24 cellular contexts compared by ENCODE assay signal in genomic region chr5:163373401-163374066, GRCh38.
DNase-seq lines count a peak whose midpoint lies in the region; ATAC-seq and TF ChIP-seq lines count a peak whose summit lies in the region.
"Had no signal": no experiment of that assay in that cellular context is flagged by ENCODE, and none has a peak within 500 bp of the region (broad histone marks: within the 10 kb centered on the region; RNA-seq: fewer than 3 reads in every experiment).

No MANE protein-coding gene starts in this region.

- H3K4me3 Mint-ChIP-seq in neural progenitor cell, result no peak overlapping the region
- no peak overlapping the region for H3K4me3 Mint-ChIP-seq in stimulated activated memory B cell treated with anti-CD40 and anti-IgM and Interleukin-4, amounts not matched to agents 10 μg/mL and 1 μg/mL and 100 μg/mL, for 72 hours
- H3K4me3 Mint-ChIP-seq: IgD-negative memory B cell; naive thymus-derived CD4-positive, alpha-beta T cell had no signal

- H3K36me3 Mint-ChIP-seq in neural progenitor cell, result no peaks in the 10 kb centered on the region
- peaks cover 6% of the 10 kb centered on the region for H3K36me3 Mint-ChIP-seq in stimulated activated memory B cell treated with anti-CD40 and anti-IgM and Interleukin-4, amounts not matched to agents 10 μg/mL and 1 μg/mL and 100 μg/mL, for 72 hours
- H3K36me3 Mint-ChIP-seq: naive thymus-derived CD4-positive, alpha-beta T cell had no signal

- H3K27ac ChIP-seq in hepatocyte, result peak overlapping the region; percentile 56
- no peak overlapping the region for H3K27ac ChIP-seq in neural progenitor cell
- H3K27ac ChIP-seq: C4-2B, cardiac muscle cell, esophagus muscularis mucosa, prostate gland, skin epidermis, VCaP had no signal

- H4K20me1 ChIP-seq in hepatocyte (ENCODE audit: insufficient read depth, poor library complexity, severe bottlenecking), result no peaks in the 10 kb centered on the region
- H4K20me1 ChIP-seq in neural progenitor cell (ENCODE audit: low read depth), result no peaks in the 10 kb centered on the region

- H2AFZ ChIP-seq in hepatocyte, result peak overlapping the region; percentile 11
- H2AFZ ChIP-seq in neural progenitor cell (replicated peaks), result peak overlapping the region; percentile 54

- H3K27me3 ChIP-seq in hepatocyte, result no peaks in the 10 kb centered on the region
- H3K27me3 ChIP-seq in neural progenitor cell, result no peaks in the 10 kb centered on the region
- H3K27me3 ChIP-seq: cardiac muscle cell, esophagus muscularis mucosa had no signal

- H3K79me2 ChIP-seq in hepatocyte (peaks cover 6% of the 10 kb centered on the region), neural progenitor cell (ENCODE audit: low read depth) (no peaks in the 10 kb centered on the region)

- H3K4me3 ChIP-seq in hepatocyte (no peak overlapping the region), neural progenitor cell (no peak overlapping the region)
- H3K4me3 ChIP-seq: cardiac muscle cell, esophagus muscularis mucosa, lung, prostate gland, skin epidermis had no signal

- H3K4me1 Mint-ChIP-seq in neural progenitor cell, result peaks cover 5% of the 10 kb centered on the region
- no peaks in the 10 kb centered on the region for H3K4me1 Mint-ChIP-seq in stimulated activated memory B cell treated with anti-CD40 and anti-IgM and Interleukin-4, amounts not matched to agents 10 μg/mL and 1 μg/mL and 100 μg/mL, for 72 hours
- H3K4me1 Mint-ChIP-seq: IgD-negative memory B cell had no signal

- no peaks in the 10 kb centered on the region for H3K9me2 ChIP-seq in hepatocyte (replicated peaks; ENCODE audit: insufficient read depth)

- TF ChIP-seq CTCF in hepatocyte (IDR thresholded peaks at IDR 0.05; ENCODE audit: poor library complexity) (no peak), neural progenitor cell (IDR thresholded peaks at IDR 0.05) (no peak)

- H3K4me1 ChIP-seq in hepatocyte (ENCODE audit: insufficient read depth) (peaks cover 12% of the 10 kb centered on the region), neural progenitor cell (peaks cover 22% of the 10 kb centered on the region)
- H3K4me1 ChIP-seq: esophagus muscularis mucosa, prostate gland had no signal

- peak overlapping the region; percentile 53 for H3K4me2 ChIP-seq in hepatocyte
- peak overlapping the region; percentile 26 for H3K4me2 ChIP-seq in neural progenitor cell

- peak; percentile 72 for ATAC-seq in GM18511 (IDR thresholded peaks at IDR 0.05; ENCODE audit: unreplicated experiment)
- ATAC-seq in HG03432 (IDR thresholded peaks at IDR 0.05; ENCODE audit: unreplicated experiment), result peak; percentile 68
- ATAC-seq in stimulated activated memory B cell treated with anti-CD40 and anti-IgM and Interleukin-4, amounts not matched to agents 10 μg/mL and 1 μg/mL and 100 μg/mL, for 72 hours, result no peak
- no peak for ATAC-seq in GM18873 (IDR thresholded peaks at IDR 0.05; ENCODE audit: low FRiP score, unreplicated experiment)
- ATAC-seq: naive thymus-derived CD4-positive, alpha-beta T cell; PC-3 had no signal

- H3K9me3 Mint-ChIP-seq in neural progenitor cell, result no peaks in the 10 kb centered on the region
- H3K9me3 Mint-ChIP-seq in stimulated activated memory B cell treated with anti-CD40 and anti-IgM and Interleukin-4, amounts not matched to agents 10 μg/mL and 1 μg/mL and 100 μg/mL, for 72 hours, result peaks cover 8% of the 10 kb centered on the region
- H3K9me3 Mint-ChIP-seq: IgD-negative memory B cell had no signal

- H3K36me3 ChIP-seq in hepatocyte (replicated peaks; ENCODE audit: insufficient read depth, low read depth), result no peaks in the 10 kb centered on the region
- H3K36me3 ChIP-seq in neural progenitor cell, result no peaks in the 10 kb centered on the region
- H3K36me3 ChIP-seq: cardiac muscle cell, esophagus muscularis mucosa, prostate gland had no signal

- WGBS in hepatocyte (ENCODE audit: low lambda C conversion rate, missing lambda C conversion rate), result 30% methylated on average over 1 of the region's 1 CpG

- no peak overlapping the region for H3K9ac ChIP-seq in neural progenitor cell

- no peaks in the 10 kb centered on the region for H3F3A ChIP-seq in neural progenitor cell (ENCODE audit: low read depth)

- no peaks in the 10 kb centered on the region for H3K9me3 ChIP-seq in hepatocyte (ENCODE audit: low read depth)
- no peaks in the 10 kb centered on the region for H3K9me3 ChIP-seq in neural progenitor cell (ENCODE audit: low read depth)
- H3K9me3 ChIP-seq: prostate gland had no signal

- no peak for DNase-seq in hepatocyte (ENCODE audit: low spot score)
- DNase-seq in neural progenitor cell (ENCODE audit: low spot score), result no peak
- DNase-seq in HuH-7 (ENCODE audit: low spot score), result no peak
- no peak for DNase-seq in activated naive CD4-positive, alpha-beta T cell treated with Interleukin-2 at 50 U/mL for 16 hours
- DNase-seq: amniotic stem cell; DMS79 treated with DMSO at 0.1 percent for 48 hours; naive thymus-derived CD4-positive, alpha-beta T cell; NCI-H146; NCI-H2171 treated with DMSO at 0.1 percent for 48 hours; PC-3; stimulated activated CD4-positive, alpha-beta T cell treated with anti-CD3 and anti-CD28 coated beads, Interleukin-4, amount 100 ng/mL, for 24 hours; T-helper 2 cell had no signal

- no peak overlapping the region for H3K27ac Mint-ChIP-seq in neural progenitor cell
- H3K27ac Mint-ChIP-seq in stimulated activated memory B cell treated with anti-CD40 and anti-IgM and Interleukin-4, amounts not matched to agents 10 μg/mL and 1 μg/mL and 100 μg/mL, for 72 hours, result no peak overlapping the region
- H3K27ac Mint-ChIP-seq: IgD-negative memory B cell; naive thymus-derived CD4-positive, alpha-beta T cell had no signal

- no peaks in the 10 kb centered on the region for H3K27me3 Mint-ChIP-seq in neural progenitor cell (ENCODE audit: insufficient read depth, low read depth)
- H3K27me3 Mint-ChIP-seq in stimulated activated memory B cell treated with anti-CD40 and anti-IgM and Interleukin-4, amounts not matched to agents 10 μg/mL and 1 μg/mL and 100 μg/mL, for 72 hours, result no peaks in the 10 kb centered on the region

Comparison
In these comparisons a context has a peak if more than half of its experiments do, and no peak if none do; other contexts are left out.
1. ATAC-seq: peak in GM18511 (single experiment) and HG03432 (single experiment); none in stimulated activated memory B cell treated with anti-CD40 and anti-IgM and Interleukin-4, amounts not matched to agents 10 μg/mL and 1 μg/mL and 100 μg/mL, for 72 hours (single experiment) and GM18873 (single experiment).